In the genomic region with DNA sequence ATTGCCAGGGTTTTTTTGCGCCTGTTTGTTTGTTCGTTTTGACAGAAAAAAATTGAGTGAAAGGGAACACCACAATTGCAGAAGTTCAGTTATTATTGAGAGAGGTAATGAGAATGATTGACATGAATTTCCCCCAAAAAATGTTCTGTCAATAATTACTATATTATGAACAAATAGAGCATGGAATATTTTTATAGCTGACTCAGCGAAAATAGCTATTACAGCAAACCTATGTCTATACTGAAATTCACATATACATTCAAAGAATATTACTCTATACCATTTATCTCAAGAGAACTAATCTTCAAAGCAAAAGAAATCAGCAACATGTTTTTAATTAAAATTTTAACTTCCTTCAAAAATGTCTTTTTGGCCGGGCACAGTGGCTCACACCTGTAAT, we compare ENCODE assay signal across 13 cellular contexts. TPM values are rescaled to one million over a fixed set of nuclear protein-coding genes. Genes with fewer than 3 reads are reported as not detected.
"Had no signal": no experiment of that assay in that cellular context is flagged by ENCODE, and none has a peak within 500 bp of the region (broad histone marks: within the 10 kb centered on the region; RNA-seq: fewer than 3 reads in every experiment).

No MANE protein-coding gene starts in this region.

RNA-seq across cellular contexts. Expression of gene CFHR3, which starts 4.8 kb away (rescaled TPM):
- total RNA-seq: natural killer cell, occipital lobe, renal cortical epithelial cell, temporal lobe, vagina had no signal
- polyA plus RNA-seq: neural cell, stomach had no signal

RNA-seq across cellular contexts. Expression of gene CFHR1, which starts 49.7 kb away (rescaled TPM):
- total RNA-seq: natural killer cell, osteoblast, progenitor cell of endocrine pancreas, psoas muscle, renal cortical epithelial cell, right cardiac atrium, stomach, thoracic aorta, thyroid gland, vagina had no signal
- polyA plus RNA-seq: neural cell, stomach had no signal
